Comparison of ENCODE assay signal across 31 cellular contexts in genomic region chr2:112791693-112792230, GRCh38. TPM values are rescaled to one million over a fixed set of nuclear protein-coding genes. Genes with fewer than 3 reads are reported as not detected.
"Had no signal": no experiment of that assay in that cellular context is flagged by ENCODE, and none has a peak within 500 bp of the region (broad histone marks: within the 10 kb centered on the region; RNA-seq: fewer than 3 reads in every experiment).

No MANE protein-coding gene starts in this region.

- ATAC-seq: left colon; left lung; lower lobe of right lung; natural killer cell; right lobe of liver; stimulated activated memory B cell treated with anti-CD40 and anti-IgM and Interleukin-4, amounts not matched to agents 10 μg/mL and 1 μg/mL and 100 μg/mL, for 72 hours; stimulated activated naive CD8-positive, alpha-beta T cell treated with anti-CD3 and anti-CD28 coated beads, Interleukin-15, amount 100 ng/mL, for 72 hours had no signal

- H3K36me3 ChIP-seq: left lung, lower lobe of right lung, neural progenitor cell, ovary, right atrium auricular region, right lobe of liver, tibial nerve, upper lobe of left lung, vagina had no signal

- H3K4me1 ChIP-seq: neural progenitor cell, right atrium auricular region, tibial nerve had no signal

- H3K9me3 Mint-ChIP-seq: immature natural killer cell, naive B cell, natural killer cell, neural progenitor cell had no signal

- H3K36me3 Mint-ChIP-seq: immature natural killer cell, naive B cell, natural killer cell, neural progenitor cell had no signal

- DNase-seq: hypothalamus; immature natural killer cell; kidney; left colon; left lung; lower lobe of right lung; mammary epithelial cell; mesenchymal stem cell; naive B cell; natural killer cell; nephron progenitor cell; ovary; right lobe of liver; stimulated activated CD4-positive, alpha-beta T cell treated with anti-CD3 and anti-CD28 coated beads, Interleukin-1b, Interleukin-23, amount 100 ng/mL, for 48 hours; stimulated activated CD4-positive, alpha-beta T cell treated with anti-CD3 and anti-CD28 coated beads, Interleukin-2, amount 100 ng/mL, for 48 hours; stimulated activated CD4-positive, alpha-beta T cell treated with anti-CD3 and anti-CD28 coated beads, Interleukin-4, amount 100 ng/mL, for 4 hours; stimulated activated CD8-positive, alpha-beta memory T cell treated with anti-CD3 and anti-CD28 coated beads, Interleukin-4, amount 100 ng/mL, for 48 hours; stimulated activated naive CD4-positive, alpha-beta T cell treated with Interleukin-2 at 50 U/mL for 16 hours; stimulated activated naive CD8-positive, alpha-beta T cell treated with anti-CD3 and anti-CD28 coated beads, Interleukin-15, amount 100 ng/mL, for 72 hours; substantia nigra; upper lobe of left lung had no signal

- H3K27me3 Mint-ChIP-seq: naive B cell; stimulated activated memory B cell treated with anti-CD40 and anti-IgM and Interleukin-4, amounts not matched to agents 10 μg/mL and 1 μg/mL and 100 μg/mL, for 72 hours had no signal

- H3K9me3 ChIP-seq: left lung, lower lobe of right lung, ovary, right atrium auricular region, right lobe of liver, tibial nerve, upper lobe of left lung, vagina had no signal

- H3K4me3 Mint-ChIP-seq: immature natural killer cell; naive B cell; natural killer cell; nephron progenitor cell; neural progenitor cell; stimulated activated memory B cell treated with anti-CD40 and anti-IgM and Interleukin-4, amounts not matched to agents 10 μg/mL and 1 μg/mL and 100 μg/mL, for 72 hours; stimulated activated naive CD8-positive, alpha-beta T cell treated with anti-CD3 and anti-CD28 coated beads, Interleukin-15, amount 100 ng/mL, for 72 hours had no signal

- H3K27me3 ChIP-seq: left lung, neural progenitor cell, ovary, right atrium auricular region, right lobe of liver, tibial nerve, upper lobe of left lung, vagina had no signal

- H3K4me1 Mint-ChIP-seq: neural progenitor cell had no signal

- H2AFZ ChIP-seq: neural progenitor cell had no signal

- H3K27ac ChIP-seq: lower lobe of right lung, neural progenitor cell, ovary, right atrium auricular region, right lobe of liver, tibial nerve, upper lobe of left lung, vagina had no signal

- H3K9ac ChIP-seq: neural progenitor cell had no signal

- H3K4me3 ChIP-seq: left lung, lower lobe of right lung, neural progenitor cell, ovary, right atrium auricular region, right lobe of liver, smooth muscle cell, tibial nerve, upper lobe of left lung, vagina had no signal

- H3K27ac Mint-ChIP-seq: immature natural killer cell; naive B cell; nephron progenitor cell; neural progenitor cell; stimulated activated memory B cell treated with anti-CD40 and anti-IgM and Interleukin-4, amounts not matched to agents 10 μg/mL and 1 μg/mL and 100 μg/mL, for 72 hours; stimulated activated naive CD8-positive, alpha-beta T cell treated with anti-CD3 and anti-CD28 coated beads, Interleukin-15, amount 100 ng/mL, for 72 hours had no signal

- H3K4me2 ChIP-seq: neural progenitor cell, smooth muscle cell had no signal

RNA-seq across cellular contexts. Expression of gene IL1A, which starts 7.5 kb away (rescaled TPM):
- total RNA-seq: right atrium auricular region, right lobe of liver, skeletal muscle tissue, temporal lobe had no signal

RNA-seq across cellular contexts. Expression of gene CKAP2L, which starts 27.4 kb away (rescaled TPM):
- total RNA-seq: tibial nerve had no signal

RNA-seq across cellular contexts. Expression of gene IL1B, which starts 44.8 kb away (rescaled TPM):
- total RNA-seq: progenitor cell of endocrine pancreas, pulmonary artery endothelial cell, smooth muscle cell had no signal
